16 cellular contexts compared by ENCODE assay signal in the genomic region with DNA sequence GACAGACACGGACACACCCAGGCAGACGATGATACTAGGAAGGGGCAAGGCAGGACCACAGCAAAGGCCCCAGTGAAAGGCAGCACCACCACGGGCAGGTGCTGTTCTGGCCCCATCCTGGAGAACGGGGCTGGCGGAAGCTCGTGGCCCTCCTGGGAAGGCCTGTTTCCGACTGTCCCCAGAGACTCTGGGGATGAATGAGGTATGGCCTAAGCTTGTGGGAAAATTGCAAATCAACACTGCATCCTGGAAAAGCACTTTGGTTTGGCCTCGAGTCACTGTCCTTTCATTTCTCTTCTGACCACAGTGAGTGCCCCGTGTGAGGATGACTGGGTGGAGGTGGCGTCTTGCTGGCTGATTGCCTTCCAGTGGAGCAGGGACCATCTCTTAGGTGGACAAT.
"Had no signal": no experiment of that assay in that cellular context is flagged by ENCODE, and none has a peak within 500 bp of the region (broad histone marks: within the 10 kb centered on the region; RNA-seq: fewer than 3 reads in every experiment).

No MANE protein-coding gene starts in this region.

- H3K4me3 Mint-ChIP-seq: activated naive CD8-positive, alpha-beta T cell; brain; nephron; stimulated activated naive CD8-positive, alpha-beta T cell treated with anti-CD3 and anti-CD28 coated beads, Interleukin-15, amount 100 ng/mL, for 72 hours had no signal

- H3K27ac Mint-ChIP-seq: activated naive CD8-positive, alpha-beta T cell; activated T-helper 2 cell treated with anti-CD3 and anti-CD28 coated beads, Interferon-gamma antibody, Interleukin-2, Interleukin-4, amounts not matched to agents 10 μg/mL and 5 μg/mL and 100 μg/mL, durations not matched to agents 14 hours and 24 hours and 36 hours; nephron had no signal

- H3K4me3 ChIP-seq: colonic mucosa, skin epidermis, thoracic aorta, upper lobe of right lung had no signal

- H3K4me1 ChIP-seq: colonic mucosa had no signal

- H3K4me1 Mint-ChIP-seq: stimulated activated naive CD8-positive, alpha-beta T cell treated with anti-CD3 and anti-CD28 coated beads, Interleukin-15, amount 100 ng/mL, for 72 hours had no signal

- H3K9me3 ChIP-seq: colonic mucosa, thoracic aorta, upper lobe of right lung had no signal

- H3K27me3 ChIP-seq: colonic mucosa, upper lobe of right lung had no signal

- H3K27ac ChIP-seq: colonic mucosa, skin epidermis, thoracic aorta, upper lobe of right lung had no signal

- H3K36me3 ChIP-seq: colonic mucosa, thoracic aorta, upper lobe of right lung had no signal

- H3K36me3 Mint-ChIP-seq: activated naive CD8-positive, alpha-beta T cell; brain had no signal

- H3K27me3 Mint-ChIP-seq: activated naive CD8-positive, alpha-beta T cell; brain; stimulated activated naive CD8-positive, alpha-beta T cell treated with anti-CD3 and anti-CD28 coated beads, Interleukin-15, amount 100 ng/mL, for 72 hours had no signal

- DNase-seq: activated CD4-positive, alpha-beta T cell treated with anti-CD3 and anti-CD28 coated beads, Interleukin-2, amount 50 U/mL, for 1 hour; activated T-cell treated with anti-CD3 and anti-CD28 coated beads, Interleukin-2, amount 50 U/mL, for 1 hour; central memory CD4-positive, alpha-beta T cell; colonic mucosa; kidney; mesendoderm; occipital lobe; stimulated activated CD4-positive, alpha-beta T cell treated with anti-CD3 and anti-CD28 coated beads, Interleukin-4, amount 100 ng/mL, for 4 hours; stimulated activated naive CD8-positive, alpha-beta T cell treated with anti-CD3 and anti-CD28 coated beads, Interleukin-15, amount 100 ng/mL, for 72 hours; upper lobe of right lung had no signal

- H3K9me3 Mint-ChIP-seq: activated T-helper 2 cell treated with anti-CD3 and anti-CD28 coated beads, Interferon-gamma antibody, Interleukin-2, Interleukin-4, amounts not matched to agents 10 μg/mL and 5 μg/mL and 100 μg/mL, durations not matched to agents 14 hours and 24 hours and 36 hours; brain; nephron; stimulated activated naive CD8-positive, alpha-beta T cell treated with anti-CD3 and anti-CD28 coated beads, Interleukin-15, amount 100 ng/mL, for 72 hours had no signal
